16 cellular contexts compared by ENCODE assay signal in the genomic region with DNA sequence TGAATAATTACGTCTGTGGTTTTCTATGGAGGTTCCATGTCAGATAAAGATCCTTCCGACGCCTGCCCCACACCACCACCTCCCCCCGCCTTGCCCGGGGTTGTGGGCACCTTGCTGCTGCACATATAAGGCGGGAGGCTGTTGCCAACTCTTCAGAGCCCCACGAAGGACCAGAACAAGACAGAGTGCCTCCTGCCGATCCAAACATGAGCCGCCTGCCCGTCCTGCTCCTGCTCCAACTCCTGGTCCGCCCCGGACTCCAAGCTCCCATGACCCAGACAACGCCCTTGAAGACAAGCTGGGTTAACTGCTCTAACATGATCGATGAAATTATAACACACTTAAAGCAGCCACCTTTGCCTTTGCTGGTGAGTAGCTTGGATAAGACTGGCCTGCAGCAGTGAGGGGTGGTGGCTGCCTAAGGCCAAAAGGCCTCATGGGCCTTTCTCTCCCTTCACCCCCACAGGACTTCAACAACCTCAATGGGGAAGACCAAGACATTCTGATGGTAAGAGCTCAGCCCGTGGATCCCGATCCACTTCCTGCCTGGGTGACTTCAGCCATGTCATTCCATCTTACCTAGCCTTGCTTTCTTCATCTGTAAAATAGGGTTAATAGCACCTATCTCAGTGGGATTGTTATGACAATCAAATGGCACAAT. TPM values are rescaled to one million over a fixed set of nuclear protein-coding genes. Genes with fewer than 3 reads are reported as not detected.
DNase-seq lines count a peak whose midpoint lies in the region; ATAC-seq and TF ChIP-seq lines count a peak whose summit lies in the region.
"Had no signal": no experiment of that assay in that cellular context is flagged by ENCODE, and none has a peak within 500 bp of the region (broad histone marks: within the 10 kb centered on the region; RNA-seq: fewer than 3 reads in every experiment).

A gene with protein sequence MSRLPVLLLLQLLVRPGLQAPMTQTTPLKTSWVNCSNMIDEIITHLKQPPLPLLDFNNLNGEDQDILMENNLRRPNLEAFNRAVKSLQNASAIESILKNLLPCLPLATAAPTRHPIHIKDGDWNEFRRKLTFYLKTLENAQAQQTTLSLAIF (plus strand): TSS at position 155 of the 661 bp plus-strand sequence. CDS start 52 bp downstream, at position 207.

- H3K9me3 ChIP-seq in heart left ventricle (no peaks in the 10 kb centered on the region), heart right ventricle (no peaks in the 10 kb centered on the region)
- H3K9me3 ChIP-seq: prostate gland had no signal

- H3K27me3 ChIP-seq in heart left ventricle (no peaks in the 10 kb centered on the region), heart right ventricle (no peaks in the 10 kb centered on the region)

- intact Hi-C loops in heart left ventricle (cut with DNase I), result loop anchor here in 8 of 10 donors (5.0 to 10.0 kb wide), 5 partner anchors 74 to 473 kb away; no protein-coding TSS in a partner anchor
- intact Hi-C loops in heart right ventricle (cut with DNase I), result loop anchor here in 8 of 10 donors (5.0 to 10.0 kb wide), 10 partner anchors 72 to 473 kb away; no protein-coding TSS in a partner anchor

- no peaks in the 10 kb centered on the region for H3K36me3 ChIP-seq in heart left ventricle
- no peaks in the 10 kb centered on the region for H3K36me3 ChIP-seq in heart right ventricle
- H3K36me3 ChIP-seq: prostate gland had no signal

- DNase-seq in heart left ventricle (peak in 3 of 5 donors; percentile 12 to 23 (median 13)), heart right ventricle (no peak), left lobe of liver (ENCODE audit: low spot score) (peak; percentile 30), ureter (ENCODE audit: low spot score) (peak; percentile 30), HCEC 1CT (no peak), HPDE6-E6E7 (ENCODE audit: extremely low spot score) (no peak), NCI-H82 treated with DMSO at 0.1 percent for 48 hours (lab: John Stamatoyannopoulos, UW; ENCODE audit: unreplicated experiment) (no peak)
- DNase-seq in activated CD8-positive, alpha-beta memory T cell treated with anti-CD3 and anti-CD28 coated beads, Interleukin-2, amount 50 U/mL, for 4 hours, result peak; percentile 9
- DNase-seq: effector CD4-positive, alpha-beta T cell; IMR-90; NCI-H1105 treated with DMSO at 0.1 percent for 48 hours; NCI-H510A; T-helper 1 cell had no signal

- no peak for TF ChIP-seq POLR2A in heart left ventricle (IDR thresholded peaks at IDR 0.05)

- TF ChIP-seq CTCF in heart left ventricle (IDR thresholded peaks at IDR 0.05) (no peak), heart right ventricle (IDR thresholded peaks at IDR 0.05) (no peak)

- no peak for ATAC-seq in heart left ventricle
- no peak for ATAC-seq in heart right ventricle
- ATAC-seq in left lobe of liver, result no peak

- WGBS in heart left ventricle, 4 donors, result 92 to 95% (median 95%) methylated on average over 14 to 16 of the region's 16 CpGs
- 93 to 94% methylated on average over 16 of the region's 16 CpGs for WGBS in heart right ventricle, 2 donors

- H3K4me3 ChIP-seq in heart left ventricle (no peak within 1 kb of the TSS), heart right ventricle (no peak within 1 kb of the TSS)
- H3K4me3 ChIP-seq: prostate gland had no signal

- no peak within 1 kb of the TSS for H3K27ac ChIP-seq in heart left ventricle
- H3K27ac ChIP-seq in heart right ventricle, result no peak within 1 kb of the TSS
- H3K27ac ChIP-seq: prostate gland had no signal

- H3K4me1 ChIP-seq in heart left ventricle, result no peaks in the 10 kb centered on the region
- peaks cover 0 to 8% (median 0%) of the 10 kb centered on the region in 9 donors for H3K4me1 ChIP-seq in heart right ventricle
- H3K4me1 ChIP-seq: prostate gland had no signal

RNA-seq across cellular contexts. Expression of the gene that starts here (rescaled TPM):
- total RNA-seq in heart left ventricle (not detected), heart right ventricle (not detected), left lobe of liver (not detected), ureter (not detected)
- polyA plus RNA-seq in heart left ventricle (not detected), heart right ventricle (not detected)
- total RNA-seq: IMR-90, mononuclear cell, prostate gland, urinary bladder had no signal
- polyA plus RNA-seq: IMR-90, urinary bladder had no signal

Comparison
In these comparisons a context has a peak if more than half of its experiments do, and no peak if none do; other contexts are left out.
1. Peak in DNase-seq in heart left ventricle; RNA of the gene not detected or under 1 TPM.
2. Peak in DNase-seq in left lobe of liver; RNA of the gene not detected or under 1 TPM.
3. Peak in DNase-seq in ureter; RNA of the gene not detected or under 1 TPM.